In genomic region chr4:2009651-2010233, GRCh38 we compare ENCODE assay signal across 8 cellular contexts. TPM values are rescaled to one million over a fixed set of nuclear protein-coding genes. Genes with fewer than 3 reads are reported as not detected.
DNase-seq lines count a peak whose midpoint lies in the region; ATAC-seq and TF ChIP-seq lines count a peak whose summit lies in the region.

No MANE protein-coding gene starts in this region.

- H3K9me3 Mint-ChIP-seq in endothelial cell (ENCODE audit: unreplicated experiment) (no peaks in the 10 kb centered on the region), mesothelial cell of epicardium (no peaks in the 10 kb centered on the region)

- H3K27me3 Mint-ChIP-seq in endothelial cell (ENCODE audit: unreplicated experiment) (peaks cover 6% of the 10 kb centered on the region), mesothelial cell of epicardium (ENCODE audit: low read depth) (peaks cover 3% of the 10 kb centered on the region)

- H3K4me1 Mint-ChIP-seq in endothelial cell (ENCODE audit: unreplicated experiment) (peaks cover 13% of the 10 kb centered on the region), mesothelial cell of epicardium (peaks cover 17% of the 10 kb centered on the region)

- ATAC-seq in HG02885 (IDR thresholded peaks at IDR 0.05; ENCODE audit: poor library complexity, unreplicated experiment) = peak; percentile 19
- ATAC-seq in GM18519 (IDR thresholded peaks at IDR 0.05; ENCODE audit: low FRiP score, unreplicated experiment) = no peak

- peaks cover 12% of the 10 kb centered on the region for H3K36me3 Mint-ChIP-seq in endothelial cell (ENCODE audit: low read depth, unreplicated experiment)
- H3K36me3 Mint-ChIP-seq in mesothelial cell of epicardium = peaks cover 8% of the 10 kb centered on the region

- H3K27ac Mint-ChIP-seq in endothelial cell (ENCODE audit: unreplicated experiment) (peak overlapping the region; percentile 37), mesothelial cell of epicardium (peak overlapping the region; percentile 94)

- TF ChIP-seq CTCF in endothelial cell (IDR thresholded peaks at IDR 0.05; ENCODE audit: unreplicated experiment) (no peak), mesothelial cell of epicardium (IDR thresholded peaks at IDR 0.05; ENCODE audit: unreplicated experiment) (no peak)

- peak overlapping the region; percentile 91 for H3K4me3 Mint-ChIP-seq in endothelial cell (ENCODE audit: unreplicated experiment)
- H3K4me3 Mint-ChIP-seq in mesothelial cell of epicardium = peak overlapping the region; percentile 91

- DNase-seq in DMS153 treated with DMSO at 0.1 percent for 48 hours (lab: John Stamatoyannopoulos, UW; ENCODE audit: unreplicated experiment) (peak; percentile 13), NCI-H526 (lab: John Stamatoyannopoulos, UW) (peak; percentile 45 to 76), endothelial cell (ENCODE audit: low spot score) (peak; percentile 69), mesothelial cell of epicardium (ENCODE audit: low spot score in 2 of 2, unreplicated experiment in 2 of 2) (peak in 1 of 2 experiments; percentile 57)
- peak; percentile 47 for DNase-seq in activated CD8-positive, alpha-beta memory T cell treated with anti-CD3 and anti-CD28 coated beads, Interleukin-2, amount 50 U/mL, for 4 hours
- DNase-seq in stimulated activated CD8-positive, alpha-beta memory T cell treated with anti-CD3 and anti-CD28 coated beads, Interleukin-7, amount 100 ng/mL, for 4 hours (ENCODE audit: low read depth in 2 of 2) = peak; percentile 29 to 39

RNA-seq across cellular contexts. Expression of gene NELFA, which starts 1.0 kb away (rescaled TPM):
- total RNA-seq in endothelial cell (ENCODE audit: unreplicated experiment) = 30.2 TPM
- total RNA-seq in mesothelial cell of epicardium = 53.0 to 55.8 TPM (median 55.8 TPM) in 3 replicates

RNA-seq across cellular contexts. Expression of gene NAT8L, which starts 49.4 kb away (rescaled TPM):
- 0.36 TPM for total RNA-seq in endothelial cell (ENCODE audit: unreplicated experiment)
- total RNA-seq in mesothelial cell of epicardium = 25.2 to 28.2 TPM (median 25.2 TPM) in 3 replicates

Comparison
In these comparisons a context has a peak if more than half of its experiments do, and no peak if none do; other contexts are left out.
1. RNA of gene NAT8L, which starts 49.4 kb away (total RNA-seq): 25.2 to 28.2 TPM in mesothelial cell of epicardium; 0.36 TPM in endothelial cell (single experiment); every median in the first group is over 10 times any median in the second.